In genomic region chr7:106659963-106660861, GRCh38 we compare ENCODE assay signal across 1 cellular context.
TF ChIP-seq lines count a peak whose summit lies in the region.

No MANE protein-coding gene starts in this region.

TF ChIP-seq in K562, 482 proteins besides CTCF, POLR2A, EP300 and RAD21 (continued from another document and continues in another):
- TF ChIP-seq HDGF (IDR thresholded peaks at IDR 0.05) (no peak), STAG1 (CRISPR knock-in tag; IDR thresholded peaks at IDR 0.05; ENCODE audit: borderline replicate concordance) (no peak), BHLHE40 (IDR thresholded peaks at IDR 0.05; ENCODE audit: low read length) (peak; percentile 25; the same call in 1 of the 2 replicates), KLF6 (CRISPR knock-in tag; IDR thresholded peaks at IDR 0.05; ENCODE audit: borderline replicate concordance) (peak; percentile 79; the same call in 1 of the 2 replicates), ZNF717 (CRISPR knock-in tag; IDR thresholded peaks at IDR 0.05) (no peak), ETV5 (CRISPR knock-in tag; IDR thresholded peaks at IDR 0.05; ENCODE audit: low read depth) (peak; percentile 96), MBD2 (IDR thresholded peaks at IDR 0.05; ENCODE audit: borderline replicate concordance, low read depth) (peak; percentile 58; the same call in 1 of the 2 replicates), NFE2L1 (tag; IDR thresholded peaks at IDR 0.05; ENCODE audit: borderline replicate concordance, low read depth) (no peak), ZNF436 (CRISPR knock-in tag; IDR thresholded peaks at IDR 0.05) (no peak), XRCC3 (IDR thresholded peaks at IDR 0.05) (no peak), ZNF76 (CRISPR knock-in tag; IDR thresholded peaks at IDR 0.05; ENCODE audit: borderline replicate concordance) (peak; percentile 90; the same call in 1 of the 2 replicates), PTBP1 (IDR thresholded peaks at IDR 0.05; ENCODE audit: low read depth, low read length) (0 out of 2 replicates have a peak, but pooled peaks have one; percentile 60), ARID3A (IDR thresholded peaks at IDR 0.05; ENCODE audit: borderline replicate concordance, low read depth, low read length) (peak; percentile 67; the same call in 1 of the 2 replicates), POLR2AphosphoS5 (IDR thresholded peaks at IDR 0.05; ENCODE audit: control insufficient read depth, insufficient read depth, low read depth, low read length) (peak; percentile 41; the same call in 1 of the 2 replicates), MYC (IDR thresholded peaks at IDR 0.05; ENCODE audit: low read depth, low read length) (peak; percentile 89), MYC (CRISPR knock-in tag; IDR thresholded peaks at IDR 0.05; ENCODE audit: borderline replicate concordance, low read depth) (no peak; the same call in 1 of the 2 replicates), TGIF2 (CRISPR knock-in tag; IDR thresholded peaks at IDR 0.05) (peak; percentile 78; the same call in 1 of the 2 replicates), PHB (CRISPR knock-in tag; IDR thresholded peaks at IDR 0.05) (peak; percentile 87; the same call in 1 of the 2 replicates), MTF1 (CRISPR knock-in tag; IDR thresholded peaks at IDR 0.05; ENCODE audit: borderline replicate concordance) (0 out of 2 replicates have a peak, but pooled peaks have one; percentile 51), ARID1B (IDR thresholded peaks at IDR 0.05) (peak; percentile 73; the same call in 1 of the 2 replicates), SMARCE1 (IDR thresholded peaks at IDR 0.05) (peak; percentile 51; the same call in 1 of the 2 replicates), MITF (IDR thresholded peaks at IDR 0.05) (peak; percentile 60; the same call in 1 of the 2 replicates), ZBTB7A (IDR thresholded peaks at IDR 0.05; ENCODE audit: borderline replicate concordance, control insufficient read depth, low read depth, low read length) (peak; percentile 93), NR2C2 (CRISPR knock-in tag; IDR thresholded peaks at IDR 0.05) (peak; percentile 79; the same call in 1 of the 2 replicates), NR2C2 (tag; IDR thresholded peaks at IDR 0.05) (peak; percentile 74), THRAP3 (IDR thresholded peaks at IDR 0.05; ENCODE audit: borderline replicate concordance) (0 out of 2 replicates have a peak, but pooled peaks have one; percentile 9), SMAD4 (CRISPR knock-in tag; conservative IDR thresholded peaks at IDR 0.05) (peak; percentile 88), MIER1 (IDR thresholded peaks at IDR 0.05; ENCODE audit: low read depth) (no peak), PTRF (tag; IDR thresholded peaks at IDR 0.05) (no peak), PHB2 (IDR thresholded peaks at IDR 0.05; ENCODE audit: low read depth) (no peak), TBP (optimal IDR thresholded peaks at IDR 0.05; ENCODE audit: low read depth, low read length) (no peak), ZNF232 (CRISPR knock-in tag; IDR thresholded peaks at IDR 0.05) (no peak; the same call in 1 of the 2 replicates), CREB3 (tag; conservative IDR thresholded peaks at IDR 0.05; ENCODE audit: low read depth) (no peak; the same call in 1 of the 2 replicates), TAF9B (IDR thresholded peaks at IDR 0.05; ENCODE audit: partially characterized antibody) (peak; percentile 61), KAT8 (IDR thresholded peaks at IDR 0.05; ENCODE audit: low read depth) (no peak), FOXA3 (CRISPR knock-in tag; conservative IDR thresholded peaks at IDR 0.05 in 1 of 2, IDR thresholded peaks at IDR 0.05 in 1 of 2) (peak; percentile 38 to 87; a peak in 2 of 4 replicates), TRIM24 (IDR thresholded peaks at IDR 0.05) (peak; percentile 5 to 67; a peak in 2 of 4 replicates), ZNF12 (CRISPR knock-in tag; IDR thresholded peaks at IDR 0.05) (peak; percentile 74; the same call in 1 of the 2 replicates), LCOR (CRISPR knock-in tag; IDR thresholded peaks at IDR 0.05) (peak; percentile 90), TOE1 (IDR thresholded peaks at IDR 0.05; ENCODE audit: borderline replicate concordance) (peak; percentile 81; the same call in 1 of the 2 replicates), TOE1 (CRISPR knock-in tag; IDR thresholded peaks at IDR 0.05; ENCODE audit: borderline replicate concordance, low read depth) (peak; percentile 96), HMGN3 (IDR thresholded peaks at IDR 0.05; ENCODE audit: borderline replicate concordance, extremely low read depth, insufficient read length, low read depth, low read length) (peak; percentile 93), HNRNPL (IDR thresholded peaks at IDR 0.05; ENCODE audit: low read depth, low read length) (peak; percentile 100), ZNF263 (CRISPR knock-in tag; IDR thresholded peaks at IDR 0.05; ENCODE audit: borderline replicate concordance) (no peak), RFX7 (CRISPR knock-in tag; IDR thresholded peaks at IDR 0.05) (0 out of 2 replicates have a peak, but pooled peaks have one; percentile 77), ATF7 (IDR thresholded peaks at IDR 0.05) (peak; percentile 83), CBX3 (IDR thresholded peaks at IDR 0.05; ENCODE audit: borderline replicate concordance in 1 of 2, low read length in 2 of 2) (peak in 1 of 2 experiments; percentile 85; a peak in 2 of 3 replicates), CREM (IDR thresholded peaks at IDR 0.05; ENCODE audit: low read depth) (peak; percentile 55), SLC30A9 (CRISPR knock-in tag; IDR thresholded peaks at IDR 0.05) (no peak), TFE3 (CRISPR knock-in tag; IDR thresholded peaks at IDR 0.05) (0 out of 2 replicates have a peak, but pooled peaks have one; percentile 8)
- TF ChIP-seq, protein P1, sequence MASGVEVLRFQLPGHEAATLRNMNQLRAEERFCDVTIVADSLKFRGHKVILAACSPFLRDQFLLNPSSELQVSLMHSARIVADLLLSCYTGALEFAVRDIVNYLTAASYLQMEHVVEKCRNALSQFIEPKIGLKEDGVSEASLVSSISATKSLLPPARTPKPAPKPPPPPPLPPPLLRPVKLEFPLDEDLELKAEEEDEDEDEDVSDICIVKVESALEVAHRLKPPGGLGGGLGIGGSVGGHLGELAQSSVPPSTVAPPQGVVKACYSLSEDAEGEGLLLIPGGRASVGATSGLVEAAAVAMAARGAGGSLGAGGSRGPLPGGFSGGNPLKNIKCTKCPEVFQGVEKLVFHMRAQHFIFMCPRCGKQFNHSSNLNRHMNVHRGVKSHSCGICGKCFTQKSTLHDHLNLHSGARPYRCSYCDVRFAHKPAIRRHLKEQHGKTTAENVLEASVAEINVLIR (CRISPR knock-in tag; IDR thresholded peaks at IDR 0.05), result no peak
- TF ChIP-seq, protein P2, sequence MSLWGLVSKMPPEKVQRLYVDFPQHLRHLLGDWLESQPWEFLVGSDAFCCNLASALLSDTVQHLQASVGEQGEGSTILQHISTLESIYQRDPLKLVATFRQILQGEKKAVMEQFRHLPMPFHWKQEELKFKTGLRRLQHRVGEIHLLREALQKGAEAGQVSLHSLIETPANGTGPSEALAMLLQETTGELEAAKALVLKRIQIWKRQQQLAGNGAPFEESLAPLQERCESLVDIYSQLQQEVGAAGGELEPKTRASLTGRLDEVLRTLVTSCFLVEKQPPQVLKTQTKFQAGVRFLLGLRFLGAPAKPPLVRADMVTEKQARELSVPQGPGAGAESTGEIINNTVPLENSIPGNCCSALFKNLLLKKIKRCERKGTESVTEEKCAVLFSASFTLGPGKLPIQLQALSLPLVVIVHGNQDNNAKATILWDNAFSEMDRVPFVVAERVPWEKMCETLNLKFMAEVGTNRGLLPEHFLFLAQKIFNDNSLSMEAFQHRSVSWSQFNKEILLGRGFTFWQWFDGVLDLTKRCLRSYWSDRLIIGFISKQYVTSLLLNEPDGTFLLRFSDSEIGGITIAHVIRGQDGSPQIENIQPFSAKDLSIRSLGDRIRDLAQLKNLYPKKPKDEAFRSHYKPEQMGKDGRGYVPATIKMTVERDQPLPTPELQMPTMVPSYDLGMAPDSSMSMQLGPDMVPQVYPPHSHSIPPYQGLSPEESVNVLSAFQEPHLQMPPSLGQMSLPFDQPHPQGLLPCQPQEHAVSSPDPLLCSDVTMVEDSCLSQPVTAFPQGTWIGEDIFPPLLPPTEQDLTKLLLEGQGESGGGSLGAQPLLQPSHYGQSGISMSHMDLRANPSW (CRISPR knock-in tag; IDR thresholded peaks at IDR 0.05), result 0 out of 2 replicates have a peak, but pooled peaks have one; percentile 84
- TF ChIP-seq, protein P3, sequence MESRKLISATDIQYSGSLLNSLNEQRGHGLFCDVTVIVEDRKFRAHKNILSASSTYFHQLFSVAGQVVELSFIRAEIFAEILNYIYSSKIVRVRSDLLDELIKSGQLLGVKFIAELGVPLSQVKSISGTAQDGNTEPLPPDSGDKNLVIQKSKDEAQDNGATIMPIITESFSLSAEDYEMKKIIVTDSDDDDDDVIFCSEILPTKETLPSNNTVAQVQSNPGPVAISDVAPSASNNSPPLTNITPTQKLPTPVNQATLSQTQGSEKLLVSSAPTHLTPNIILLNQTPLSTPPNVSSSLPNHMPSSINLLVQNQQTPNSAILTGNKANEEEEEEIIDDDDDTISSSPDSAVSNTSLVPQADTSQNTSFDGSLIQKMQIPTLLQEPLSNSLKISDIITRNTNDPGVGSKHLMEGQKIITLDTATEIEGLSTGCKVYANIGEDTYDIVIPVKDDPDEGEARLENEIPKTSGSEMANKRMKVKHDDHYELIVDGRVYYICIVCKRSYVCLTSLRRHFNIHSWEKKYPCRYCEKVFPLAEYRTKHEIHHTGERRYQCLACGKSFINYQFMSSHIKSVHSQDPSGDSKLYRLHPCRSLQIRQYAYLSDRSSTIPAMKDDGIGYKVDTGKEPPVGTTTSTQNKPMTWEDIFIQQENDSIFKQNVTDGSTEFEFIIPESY (CRISPR knock-in tag; IDR thresholded peaks at IDR 0.05), result peak; percentile 56; the same call in 1 of the 2 replicates
- TF ChIP-seq, protein P4, sequence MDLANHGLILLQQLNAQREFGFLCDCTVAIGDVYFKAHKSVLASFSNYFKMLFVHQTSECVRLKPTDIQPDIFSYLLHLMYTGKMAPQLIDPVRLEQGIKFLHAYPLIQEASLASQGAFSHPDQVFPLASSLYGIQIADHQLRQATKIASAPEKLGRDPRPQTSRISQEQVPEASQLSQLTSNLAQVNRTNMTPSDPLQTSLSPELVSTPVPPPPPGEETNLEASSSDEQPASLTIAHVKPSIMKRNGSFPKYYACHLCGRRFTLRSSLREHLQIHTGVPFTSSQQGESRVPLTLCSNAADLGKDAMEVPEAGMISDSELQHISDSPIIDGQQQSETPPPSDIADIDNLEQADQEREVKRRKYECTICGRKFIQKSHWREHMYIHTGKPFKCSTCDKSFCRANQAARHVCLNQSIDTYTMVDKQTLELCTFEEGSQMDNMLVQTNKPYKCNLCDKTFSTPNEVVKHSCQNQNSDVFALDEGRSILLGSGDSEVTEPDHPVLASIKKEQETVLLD (IDR thresholded peaks at IDR 0.05), result peak; percentile 78; the same call in 1 of the 2 replicates
- TF ChIP-seq, protein P5, sequence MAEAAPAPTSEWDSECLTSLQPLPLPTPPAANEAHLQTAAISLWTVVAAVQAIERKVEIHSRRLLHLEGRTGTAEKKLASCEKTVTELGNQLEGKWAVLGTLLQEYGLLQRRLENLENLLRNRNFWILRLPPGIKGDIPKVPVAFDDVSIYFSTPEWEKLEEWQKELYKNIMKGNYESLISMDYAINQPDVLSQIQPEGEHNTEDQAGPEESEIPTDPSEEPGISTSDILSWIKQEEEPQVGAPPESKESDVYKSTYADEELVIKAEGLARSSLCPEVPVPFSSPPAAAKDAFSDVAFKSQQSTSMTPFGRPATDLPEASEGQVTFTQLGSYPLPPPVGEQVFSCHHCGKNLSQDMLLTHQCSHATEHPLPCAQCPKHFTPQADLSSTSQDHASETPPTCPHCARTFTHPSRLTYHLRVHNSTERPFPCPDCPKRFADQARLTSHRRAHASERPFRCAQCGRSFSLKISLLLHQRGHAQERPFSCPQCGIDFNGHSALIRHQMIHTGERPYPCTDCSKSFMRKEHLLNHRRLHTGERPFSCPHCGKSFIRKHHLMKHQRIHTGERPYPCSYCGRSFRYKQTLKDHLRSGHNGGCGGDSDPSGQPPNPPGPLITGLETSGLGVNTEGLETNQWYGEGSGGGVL (CRISPR knock-in tag; IDR thresholded peaks at IDR 0.05), result no peak
